Comparison of ENCODE assay signal across 8 cellular contexts in the genomic region with DNA sequence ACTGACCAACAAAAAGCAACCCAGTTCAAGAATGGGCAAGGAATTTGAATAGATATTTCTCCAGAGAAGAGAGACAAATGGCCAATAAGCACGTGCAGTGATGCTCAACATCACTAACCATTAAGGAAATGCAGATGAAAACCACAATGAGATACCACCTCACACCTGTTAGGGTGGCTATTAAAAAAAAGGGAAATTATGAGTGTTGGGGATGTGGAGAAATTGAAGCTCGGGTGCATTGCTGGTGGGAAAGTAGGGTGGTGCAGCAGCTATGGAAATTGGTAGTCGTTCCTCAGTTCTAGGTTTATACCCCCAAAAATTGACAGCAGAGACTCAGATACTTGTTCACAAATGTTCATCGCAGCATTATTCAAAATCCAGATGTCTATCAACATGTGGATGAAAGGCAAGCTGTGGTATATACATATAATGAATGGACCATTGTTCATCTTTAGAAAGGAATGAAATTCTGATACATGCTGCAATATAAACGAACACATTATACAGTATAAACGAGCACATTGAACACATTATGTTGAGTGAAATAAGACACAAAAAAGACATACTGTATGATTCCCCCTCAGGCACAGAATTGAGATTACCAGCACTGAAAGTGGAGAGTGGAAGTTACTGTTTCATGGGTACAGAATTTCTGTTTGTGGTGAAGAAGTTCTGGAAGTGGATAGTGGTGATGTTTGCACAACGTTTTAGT. TPM values are rescaled to one million over a fixed set of nuclear protein-coding genes. Genes with fewer than 3 reads are reported as not detected.
DNase-seq lines count a peak whose midpoint lies in the region; ATAC-seq, FAIRE-seq and TF ChIP-seq lines count a peak whose summit lies in the region.

No MANE protein-coding gene starts in this region.

- H3K4me1 ChIP-seq in cardiac muscle cell (ENCODE audit: low read depth), result peaks cover 28% of the 10 kb centered on the region
- peaks cover 4 to 6% of the 10 kb centered on the region in 2 donors for H3K4me1 ChIP-seq in small intestine (ENCODE audit: control insufficient read depth in 2 of 2, insufficient read depth in 1 of 2, low read depth in 1 of 2, low read length in 1 of 2)

- H3K27me3 ChIP-seq in cardiac muscle cell (no peaks in the 10 kb centered on the region), small intestine (ENCODE audit: control insufficient read depth in 2 of 2, insufficient read depth in 2 of 2, low read length in 2 of 2) (no peaks in the 10 kb centered on the region)

- H3K4me3 ChIP-seq in cardiac muscle cell (peak overlapping the region; percentile 65), fibroblast of mammary gland (ENCODE audit: control insufficient read depth, low read depth, low read length) (peak overlapping the region; percentile 82), small intestine (ENCODE audit: low read depth in 1 of 2, low read length in 2 of 2) (peak overlapping the region; percentile 74 to 86)

- DNase-seq in cardiac muscle cell (ENCODE audit: low read depth in 1 of 2, low spot score in 1 of 2), result no peak
- DNase-seq in cardiac septum (ENCODE audit: low spot score), result no peak
- DNase-seq in SK-MEL-5 (ENCODE audit: low read depth, low spot score), result peak; percentile 98
- DNase-seq in fibroblast of mammary gland (ENCODE audit: low read depth), result no peak
- DNase-seq in small intestine, result no peak

- TF ChIP-seq CTCF in cardiac muscle cell (IDR thresholded peaks at IDR 0.05; ENCODE audit: low read depth, low read length) (no peak), fibroblast of mammary gland (conservative IDR thresholded peaks at IDR 0.05; ENCODE audit: control insufficient read depth, insufficient read depth, low read depth, low read length) (no peak)

- intact Hi-C loops in cardiac septum (cut with DNase I), result loop anchor here (2.0 kb wide), 1 partner anchor 32 kb away; no protein-coding TSS in a partner anchor

- H3K36me3 ChIP-seq in cardiac muscle cell, result no peaks in the 10 kb centered on the region
- no peaks in the 10 kb centered on the region for H3K36me3 ChIP-seq in small intestine (ENCODE audit: control insufficient read depth in 2 of 2, insufficient read depth in 2 of 2, low read length in 2 of 2)

- FAIRE-seq in small intestine (lab: Jason Lieb, UNC), result no peak

- in situ Hi-C loops in SK-MEL-5 (cut with HindIII; ENCODE audit: low pct_unique_long_range_greater_than_20kb, low sequenced_read_pairs), result no loop called here

- 8 to 13% (median 8%) methylated on average over 7 of the region's 7 CpGs for WGBS in small intestine, 3 donors

- H3K9me3 ChIP-seq in cardiac muscle cell (ENCODE audit: low read depth) (no peaks in the 10 kb centered on the region), small intestine (ENCODE audit: control insufficient read depth, low read depth) (no peaks in the 10 kb centered on the region)

- no peak for ATAC-seq in HG03135 (IDR thresholded peaks at IDR 0.05; ENCODE audit: unreplicated experiment)
- ATAC-seq in HG03442 (IDR thresholded peaks at IDR 0.05; ENCODE audit: unreplicated experiment), result no peak
- ATAC-seq in HG03108 (IDR thresholded peaks at IDR 0.05; ENCODE audit: unreplicated experiment), result no peak

- H3K27ac ChIP-seq in cardiac muscle cell (peak overlapping the region; percentile 93), small intestine (ENCODE audit: low read depth in 1 of 2, low read length in 1 of 2) (peak overlapping the region in 1 of 2 donors; percentile 96)

RNA-seq across cellular contexts. Expression of a gene that starts 0.9 kb away (rescaled TPM):
- 16.1 and 20.9 TPM in 2 replicates for total RNA-seq in cardiac muscle cell
- 12.1 and 24.0 TPM in 2 replicates for polyA plus RNA-seq in cardiac muscle cell
- total RNA-seq in cardiac septum, result 11.2 TPM
- total RNA-seq in SK-MEL-5 (2014; rRNA removed; shearing (Covaris generic)), result 20.4 and 21.7 TPM in 2 replicates
- 106 and 141 TPM in 2 replicates for polyA plus RNA-seq in SK-MEL-5 (2015; cell fraction: cytosol; rRNA removed)
- 51.4 and 70.9 TPM in 2 replicates for polyA plus RNA-seq in SK-MEL-5 (2015; cell fraction: nucleus; rRNA removed)
- polyA plus RNA-seq in small intestine, result 1 to 10 TPM; 6.0 to 7.7 (median 6.5) TPM

RNA-seq across cellular contexts. Expression of a gene that starts 33.8 kb away (rescaled TPM):
- total RNA-seq in cardiac muscle cell, result 77.9 and 90.9 TPM in 2 replicates
- 81.3 and 92.9 TPM in 2 replicates for polyA plus RNA-seq in cardiac muscle cell
- 28.8 TPM for total RNA-seq in cardiac septum
- 23.6 and 24.2 TPM in 2 replicates for total RNA-seq in SK-MEL-5 (2014; rRNA removed; shearing (Covaris generic))
- polyA plus RNA-seq in SK-MEL-5 (2015; cell fraction: cytosol; rRNA removed), result 22.7 and 37.8 TPM in 2 replicates
- 225 and 281 TPM in 2 replicates for polyA plus RNA-seq in SK-MEL-5 (2015; cell fraction: nucleus; rRNA removed)
- polyA plus RNA-seq in small intestine, result 10 to 100 TPM; 38.0 to 60.0 (median 39.4) TPM
